Comparison of ENCODE assay signal across 1 cellular context in the genomic region with DNA sequence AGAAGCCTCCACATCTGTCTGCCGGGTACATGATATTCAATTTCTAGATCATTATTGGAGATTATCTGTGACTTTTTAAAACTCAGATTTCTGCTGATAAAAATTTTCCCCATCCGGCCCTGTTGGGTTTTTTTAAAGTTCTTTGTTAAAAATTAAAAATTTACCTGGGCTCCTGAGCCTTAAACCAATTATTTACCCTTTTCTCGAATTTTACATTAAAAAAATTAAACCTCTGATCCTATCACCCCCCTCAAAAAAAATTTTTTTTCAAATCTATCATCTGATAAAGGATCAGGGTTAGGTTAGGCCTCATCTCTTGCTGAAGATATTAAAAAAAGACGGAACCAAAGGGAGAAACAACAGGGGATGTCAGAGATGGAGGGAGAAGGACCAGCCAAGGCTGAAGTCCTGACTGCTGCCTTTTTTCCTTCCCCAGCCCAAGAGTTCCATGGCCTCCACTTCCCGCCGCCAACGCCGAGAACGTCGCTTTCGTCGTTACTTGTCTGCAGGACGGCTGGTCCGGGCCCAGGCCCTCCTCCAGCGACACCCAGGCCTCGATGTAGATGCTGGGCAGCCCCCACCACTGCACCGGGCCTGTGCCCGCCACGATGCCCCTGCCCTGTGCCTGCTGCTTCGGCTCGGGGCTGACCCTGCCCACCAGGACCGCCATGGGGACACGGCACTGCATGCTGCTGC.
TF ChIP-seq lines count a peak whose summit lies in the region.

No MANE protein-coding gene starts in this region.

TF ChIP-seq in K562, 482 proteins besides CTCF, POLR2A, EP300 and RAD21 (continued from another document):
- TF ChIP-seq, protein P1, sequence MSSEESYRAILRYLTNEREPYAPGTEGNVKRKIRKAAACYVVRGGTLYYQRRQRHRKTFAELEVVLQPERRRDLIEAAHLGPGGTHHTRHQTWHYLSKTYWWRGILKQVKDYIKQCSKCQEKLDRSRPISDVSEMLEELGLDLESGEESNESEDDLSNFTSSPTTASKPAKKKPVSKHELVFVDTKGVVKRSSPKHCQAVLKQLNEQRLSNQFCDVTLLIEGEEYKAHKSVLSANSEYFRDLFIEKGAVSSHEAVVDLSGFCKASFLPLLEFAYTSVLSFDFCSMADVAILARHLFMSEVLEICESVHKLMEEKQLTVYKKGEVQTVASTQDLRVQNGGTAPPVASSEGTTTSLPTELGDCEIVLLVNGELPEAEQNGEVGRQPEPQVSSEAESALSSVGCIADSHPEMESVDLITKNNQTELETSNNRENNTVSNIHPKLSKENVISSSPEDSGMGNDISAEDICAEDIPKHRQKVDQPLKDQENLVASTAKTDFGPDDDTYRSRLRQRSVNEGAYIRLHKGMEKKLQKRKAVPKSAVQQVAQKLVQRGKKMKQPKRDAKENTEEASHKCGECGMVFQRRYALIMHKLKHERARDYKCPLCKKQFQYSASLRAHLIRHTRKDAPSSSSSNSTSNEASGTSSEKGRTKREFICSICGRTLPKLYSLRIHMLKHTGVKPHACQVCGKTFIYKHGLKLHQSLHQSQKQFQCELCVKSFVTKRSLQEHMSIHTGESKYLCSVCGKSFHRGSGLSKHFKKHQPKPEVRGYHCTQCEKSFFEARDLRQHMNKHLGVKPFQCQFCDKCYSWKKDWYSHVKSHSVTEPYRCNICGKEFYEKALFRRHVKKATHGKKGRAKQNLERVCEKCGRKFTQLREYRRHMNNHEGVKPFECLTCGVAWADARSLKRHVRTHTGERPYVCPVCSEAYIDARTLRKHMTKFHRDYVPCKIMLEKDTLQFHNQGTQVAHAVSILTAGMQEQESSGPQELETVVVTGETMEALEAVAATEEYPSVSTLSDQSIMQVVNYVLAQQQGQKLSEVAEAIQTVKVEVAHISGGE (CRISPR knock-in tag; IDR thresholded peaks at IDR 0.05): no peak; a peak in 1 of 6 replicates
- TF ChIP-seq NR3C1 (CRISPR knock-in tag; IDR thresholded peaks at IDR 0.05) (no peak), HDAC1 (IDR thresholded peaks at IDR 0.05) (peak in 1 of 2 experiments; percentile 51; a peak in 2 of 4 replicates), ZNF584 (CRISPR knock-in tag; IDR thresholded peaks at IDR 0.05; ENCODE audit: low read depth) (peak; percentile 72; the same call in 1 of the 2 replicates), CCNT2 (IDR thresholded peaks at IDR 0.05; ENCODE audit: borderline replicate concordance, extremely low read depth, insufficient read length, low read depth, low read length) (no peak), HNRNPH1 (optimal IDR thresholded peaks at IDR 0.05; ENCODE audit: low read depth, low read length) (no peak), SIN3A (IDR thresholded peaks at IDR 0.05; ENCODE audit: borderline replicate concordance in 2 of 2, control insufficient read depth in 1 of 2, low read depth in 2 of 2, low read length in 2 of 2) (peak in 1 of 2 experiments; percentile 33; a peak in 2 of 4 replicates), POLR2H (tag; IDR thresholded peaks at IDR 0.05; ENCODE audit: low read depth) (peak; percentile 89), NELFE (IDR thresholded peaks at IDR 0.05; ENCODE audit: insufficient read depth, insufficient read length) (no peak), SP2 (IDR thresholded peaks at IDR 0.05; ENCODE audit: extremely low read depth, low read depth, low read length, poor library complexity, severe bottlenecking) (no peak)
